Comparison of ENCODE assay signal across 8 cellular contexts in the genomic region with DNA sequence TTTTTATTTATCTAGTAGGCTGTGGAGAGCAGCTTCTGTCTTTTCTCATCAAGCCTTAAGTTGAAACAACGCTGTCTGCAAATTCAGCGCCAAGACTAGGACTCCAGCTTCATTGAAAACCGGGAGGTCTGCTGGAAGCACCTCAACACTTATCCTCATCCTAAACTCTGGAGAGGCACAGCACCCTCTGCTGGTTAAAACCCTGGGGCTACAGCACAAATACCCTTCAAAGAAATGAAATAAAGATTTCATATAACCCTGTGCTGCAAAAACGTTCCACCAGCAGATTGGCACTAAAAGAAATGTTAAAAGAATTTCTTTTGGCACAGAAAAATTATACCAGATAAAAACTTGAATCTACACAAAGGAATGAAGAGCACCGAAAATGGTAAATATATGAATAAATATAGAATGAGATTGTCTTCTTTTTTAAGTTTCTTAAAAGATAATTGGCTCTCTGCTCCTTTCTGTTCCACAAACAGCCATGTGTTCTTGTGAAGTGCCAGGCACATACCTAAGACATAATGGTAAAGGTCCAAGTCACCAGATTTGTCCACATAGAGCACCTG.
DNase-seq lines count a peak whose midpoint lies in the region; ATAC-seq and TF ChIP-seq lines count a peak whose summit lies in the region.

No MANE protein-coding gene starts in this region.

- ATAC-seq in GM19023 (IDR thresholded peaks at IDR 0.05; ENCODE audit: unreplicated experiment): no peak

- DNase-seq in D341Med (ENCODE audit: low spot score): peak; percentile 76
- peak; percentile 56 for DNase-seq in UCSD-AML1 (lab: John Stamatoyannopoulos, UW; ENCODE audit: unreplicated experiment)
- DNase-seq in T47D (ENCODE audit: low read depth in 1 of 2, low spot score in 1 of 2): peak; percentile 6 to 76
- DNase-seq in lung microvascular endothelial cell (ENCODE audit: low read depth in 2 of 2): peak; percentile 1 to 57
- peak; percentile 3 to 33 (median 16) for DNase-seq in stimulated activated naive CD4-positive, alpha-beta T cell (lab: John Stamatoyannopoulos, UW)
- DNase-seq in foreskin fibroblast: no peak

- TF ChIP-seq CTCF in foreskin fibroblast (IDR thresholded peaks at IDR 0.05; ENCODE audit: low read depth, low read length): no peak

- in situ Hi-C loops in T47D (cut with HindIII; ENCODE audit: low pct_unique_long_range_greater_than_20kb, low sequenced_read_pairs): no loop called here

- TF ChIP-seq EP300 in Ishikawa (IDR thresholded peaks at IDR 0.05; ENCODE audit: borderline replicate concordance): no peak

- H3K4me3 ChIP-seq in foreskin fibroblast (ENCODE audit: low read depth in 1 of 2, low read length in 2 of 2): no peak overlapping the region

- TF ChIP-seq RAD21 in Ishikawa (IDR thresholded peaks at IDR 0.05; ENCODE audit: low read depth): peak; percentile 72

TF ChIP-seq in Ishikawa, 13 proteins besides CTCF, POLR2A, EP300 and RAD21:
- no peak for TF ChIP-seq TEAD4 (IDR thresholded peaks at IDR 0.05)
- no peak for TF ChIP-seq NFIC (IDR thresholded peaks at IDR 0.05)
- no peak for TF ChIP-seq YY1 (IDR thresholded peaks at IDR 0.05; ENCODE audit: low read depth)
- TF ChIP-seq, protein P1, sequence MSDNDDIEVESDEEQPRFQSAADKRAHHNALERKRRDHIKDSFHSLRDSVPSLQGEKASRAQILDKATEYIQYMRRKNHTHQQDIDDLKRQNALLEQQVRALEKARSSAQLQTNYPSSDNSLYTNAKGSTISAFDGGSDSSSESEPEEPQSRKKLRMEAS (IDR thresholded peaks at IDR 0.05): no peak
- no peak for TF ChIP-seq FOXM1 (IDR thresholded peaks at IDR 0.05; ENCODE audit: borderline replicate concordance, low read depth)
- no peak for TF ChIP-seq TCF12 (IDR thresholded peaks at IDR 0.05; ENCODE audit: low read depth)
- TF ChIP-seq, protein P2, sequence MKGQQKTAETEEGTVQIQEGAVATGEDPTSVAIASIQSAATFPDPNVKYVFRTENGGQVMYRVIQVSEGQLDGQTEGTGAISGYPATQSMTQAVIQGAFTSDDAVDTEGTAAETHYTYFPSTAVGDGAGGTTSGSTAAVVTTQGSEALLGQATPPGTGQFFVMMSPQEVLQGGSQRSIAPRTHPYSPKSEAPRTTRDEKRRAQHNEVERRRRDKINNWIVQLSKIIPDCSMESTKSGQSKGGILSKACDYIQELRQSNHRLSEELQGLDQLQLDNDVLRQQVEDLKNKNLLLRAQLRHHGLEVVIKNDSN (IDR thresholded peaks at IDR 0.05): no peak
- TF ChIP-seq ZBTB7A (IDR thresholded peaks at IDR 0.05; ENCODE audit: low read depth): no peak
- no peak for TF ChIP-seq TAF1 (IDR thresholded peaks at IDR 0.05; ENCODE audit: low read depth)
- TF ChIP-seq EGR1 (IDR thresholded peaks at IDR 0.05): no peak
- TF ChIP-seq, protein P3, sequence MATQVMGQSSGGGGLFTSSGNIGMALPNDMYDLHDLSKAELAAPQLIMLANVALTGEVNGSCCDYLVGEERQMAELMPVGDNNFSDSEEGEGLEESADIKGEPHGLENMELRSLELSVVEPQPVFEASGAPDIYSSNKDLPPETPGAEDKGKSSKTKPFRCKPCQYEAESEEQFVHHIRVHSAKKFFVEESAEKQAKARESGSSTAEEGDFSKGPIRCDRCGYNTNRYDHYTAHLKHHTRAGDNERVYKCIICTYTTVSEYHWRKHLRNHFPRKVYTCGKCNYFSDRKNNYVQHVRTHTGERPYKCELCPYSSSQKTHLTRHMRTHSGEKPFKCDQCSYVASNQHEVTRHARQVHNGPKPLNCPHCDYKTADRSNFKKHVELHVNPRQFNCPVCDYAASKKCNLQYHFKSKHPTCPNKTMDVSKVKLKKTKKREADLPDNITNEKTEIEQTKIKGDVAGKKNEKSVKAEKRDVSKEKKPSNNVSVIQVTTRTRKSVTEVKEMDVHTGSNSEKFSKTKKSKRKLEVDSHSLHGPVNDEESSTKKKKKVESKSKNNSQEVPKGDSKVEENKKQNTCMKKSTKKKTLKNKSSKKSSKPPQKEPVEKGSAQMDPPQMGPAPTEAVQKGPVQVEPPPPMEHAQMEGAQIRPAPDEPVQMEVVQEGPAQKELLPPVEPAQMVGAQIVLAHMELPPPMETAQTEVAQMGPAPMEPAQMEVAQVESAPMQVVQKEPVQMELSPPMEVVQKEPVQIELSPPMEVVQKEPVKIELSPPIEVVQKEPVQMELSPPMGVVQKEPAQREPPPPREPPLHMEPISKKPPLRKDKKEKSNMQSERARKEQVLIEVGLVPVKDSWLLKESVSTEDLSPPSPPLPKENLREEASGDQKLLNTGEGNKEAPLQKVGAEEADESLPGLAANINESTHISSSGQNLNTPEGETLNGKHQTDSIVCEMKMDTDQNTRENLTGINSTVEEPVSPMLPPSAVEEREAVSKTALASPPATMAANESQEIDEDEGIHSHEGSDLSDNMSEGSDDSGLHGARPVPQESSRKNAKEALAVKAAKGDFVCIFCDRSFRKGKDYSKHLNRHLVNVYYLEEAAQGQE (IDR thresholded peaks at IDR 0.05; ENCODE audit: low read depth): no peak
- TF ChIP-seq CREB1 (IDR thresholded peaks at IDR 0.05; ENCODE audit: low read depth): no peak
- TF ChIP-seq CEBPB (IDR thresholded peaks at IDR 0.05): no peak

Comparison
In these comparisons a context has a peak if more than half of its experiments do, and no peak if none do; other contexts are left out.
1. DNase-seq: peak in D341Med (single experiment), UCSD-AML1 (single experiment), T47D (2 of 2), lung microvascular endothelial cell (2 of 2) and stimulated activated naive CD4-positive, alpha-beta T cell (6 of 6); none in foreskin fibroblast (0 of 2).